20 cellular contexts compared by ENCODE assay signal in genomic region chr14:74064883-74065282, GRCh38.
"Had no signal": no experiment of that assay in that cellular context is flagged by ENCODE, and none has a peak within 500 bp of the region (broad histone marks: within the 10 kb centered on the region; RNA-seq: fewer than 3 reads in every experiment).

No MANE protein-coding gene starts in this region.

- H3K9me3 ChIP-seq: ovary, right lobe of liver, spleen, testis, upper lobe of right lung had no signal

- H2AFZ ChIP-seq: hepatocyte had no signal

- DNase-seq: activated CD4-positive, alpha-beta memory T cell treated with anti-CD3 and anti-CD28 coated beads for 36 hours; activated CD4-positive, alpha-beta T cell treated with anti-CD3 and anti-CD28 coated beads for 1 hour; activated effector memory CD4-positive, alpha-beta T cell treated with anti-CD3 and anti-CD28 coated beads, Interleukin-2, amount 50 U/mL, for 16 hours; activated T-cell treated with anti-CD3 and anti-CD28 coated beads, Interleukin-2, amount 50 U/mL, for 24 hours; cerebellar nuclear complex; effector memory CD8-positive, alpha-beta T cell; naive thymus-derived CD4-positive, alpha-beta T cell; ovary; right lobe of liver; spleen; stimulated activated naive CD8-positive, alpha-beta T cell treated with anti-CD3 and anti-CD28 coated beads, Interleukin-15, amount 100 ng/mL, for 72 hours; T-helper 1 cell; T1000; testis; upper lobe of right lung had no signal

- H3K4me3 ChIP-seq: hepatocyte, ovary, right lobe of liver, spleen, testis, upper lobe of right lung had no signal

- H3K9me3 Mint-ChIP-seq: activated CD4-positive, alpha-beta memory T cell treated with anti-CD3 and anti-CD28 coated beads for 36 hours; activated T-cell treated with anti-CD3 and anti-CD28 coated beads, Interleukin-2, amount 50 U/mL, for 24 hours; brain; dendritic cell treated with granulocyte-macrophage colony-stimulating factor and Interleukin-4, amounts not matched to agents 40 ng/mL and 50 ng/mL, for 4 days; effector memory CD8-positive, alpha-beta T cell; naive thymus-derived CD4-positive, alpha-beta T cell; stimulated activated naive CD8-positive, alpha-beta T cell treated with anti-CD3 and anti-CD28 coated beads, Interleukin-15, amount 100 ng/mL, for 72 hours had no signal

- H3K4me3 Mint-ChIP-seq: activated CD4-positive, alpha-beta memory T cell treated with anti-CD3 and anti-CD28 coated beads for 36 hours; activated naive CD8-positive, alpha-beta T cell; activated T-cell treated with anti-CD3 and anti-CD28 coated beads, Interleukin-2, amount 50 U/mL, for 24 hours; brain; dendritic cell treated with granulocyte-macrophage colony-stimulating factor and Interleukin-4, amounts not matched to agents 40 ng/mL and 50 ng/mL, for 4 days; effector memory CD8-positive, alpha-beta T cell; naive thymus-derived CD4-positive, alpha-beta T cell; stimulated activated naive CD8-positive, alpha-beta T cell treated with anti-CD3 and anti-CD28 coated beads, Interleukin-15, amount 100 ng/mL, for 72 hours had no signal

- H3K27me3 Mint-ChIP-seq: activated CD4-positive, alpha-beta memory T cell treated with anti-CD3 and anti-CD28 coated beads for 36 hours; activated naive CD8-positive, alpha-beta T cell; activated T-cell treated with anti-CD3 and anti-CD28 coated beads, Interleukin-2, amount 50 U/mL, for 24 hours; dendritic cell treated with granulocyte-macrophage colony-stimulating factor and Interleukin-4, amounts not matched to agents 40 ng/mL and 50 ng/mL, for 4 days; effector memory CD8-positive, alpha-beta T cell; naive thymus-derived CD4-positive, alpha-beta T cell; stimulated activated naive CD8-positive, alpha-beta T cell treated with anti-CD3 and anti-CD28 coated beads, Interleukin-15, amount 100 ng/mL, for 72 hours had no signal

- H3K4me1 Mint-ChIP-seq: brain; naive thymus-derived CD4-positive, alpha-beta T cell; stimulated activated naive CD8-positive, alpha-beta T cell treated with anti-CD3 and anti-CD28 coated beads, Interleukin-15, amount 100 ng/mL, for 72 hours had no signal

- H3K4me1 ChIP-seq: spleen, upper lobe of right lung had no signal

- H3K27me3 ChIP-seq: hepatocyte, ovary, right lobe of liver, spleen, testis, upper lobe of right lung had no signal

- H3K36me3 ChIP-seq: ovary had no signal

- H3K27ac Mint-ChIP-seq: activated CD4-positive, alpha-beta memory T cell treated with anti-CD3 and anti-CD28 coated beads for 36 hours; activated naive CD8-positive, alpha-beta T cell; brain; dendritic cell treated with granulocyte-macrophage colony-stimulating factor and Interleukin-4, amounts not matched to agents 40 ng/mL and 50 ng/mL, for 4 days; stimulated activated naive CD8-positive, alpha-beta T cell treated with anti-CD3 and anti-CD28 coated beads, Interleukin-15, amount 100 ng/mL, for 72 hours had no signal

- H3K4me2 ChIP-seq: hepatocyte had no signal

- H3K27ac ChIP-seq: hepatocyte, ovary, right lobe of liver, spleen, testis, upper lobe of right lung, VCaP had no signal
